In genomic region chr4:167088115-167088514, GRCh38 we compare ENCODE assay signal across 22 cellular contexts.
DNase-seq lines count a peak whose midpoint lies in the region; ATAC-seq lines count a peak whose summit lies in the region.
"Had no signal": no experiment of that assay in that cellular context is flagged by ENCODE, and none has a peak within 500 bp of the region (broad histone marks: within the 10 kb centered on the region; RNA-seq: fewer than 3 reads in every experiment).

No MANE protein-coding gene starts in this region.

- DNase-seq in OCI-M1 (lab: John Stamatoyannopoulos, UW): peak; percentile 70
- DNase-seq in activated CD4-positive, alpha-beta T cell treated with anti-CD3 and anti-CD28 coated beads for 36 hours: no peak
- DNase-seq in T-helper 17 cell: no peak
- DNase-seq in NCI-H2081 treated with DMSO at 0.1 percent for 48 hours (lab: John Stamatoyannopoulos, UW): no peak
- DNase-seq: activated T-cell treated with anti-CD3 and anti-CD28 coated beads, Interleukin-2, amount 50 U/mL, for 72 hours; EL; head of caudate nucleus; HFFc6; lower lobe of right lung; NCI-H2081; NCI-H524; right lobe of liver; SHP77; stimulated activated naive CD4-positive, alpha-beta T cell; thyroid gland had no signal

- POLR2A ChIA-PET in activated CD4-positive, alpha-beta T cell treated with anti-CD3 and anti-CD28 coated beads for 36 hours (lab: Charles Lee): no interaction called here

- H3K27me3 Mint-ChIP-seq in activated CD4-positive, alpha-beta T cell treated with anti-CD3 and anti-CD28 coated beads for 36 hours: no peaks in the 10 kb centered on the region
- H3K27me3 Mint-ChIP-seq in T-helper 17 cell: no peaks in the 10 kb centered on the region

- H3K4me1 Mint-ChIP-seq in activated CD4-positive, alpha-beta T cell treated with anti-CD3 and anti-CD28 coated beads for 36 hours: no peaks in the 10 kb centered on the region
- H3K4me1 Mint-ChIP-seq in T-helper 17 cell: no peaks in the 10 kb centered on the region
- H3K4me1 Mint-ChIP-seq: WTC11 had no signal

- intact Hi-C loops in activated CD4-positive, alpha-beta T cell treated with anti-CD3 and anti-CD28 coated beads for 36 hours (cut with DNase I, micrococcal nuclease): no loop called here

- no peaks in the 10 kb centered on the region for H3K36me3 Mint-ChIP-seq in activated CD4-positive, alpha-beta T cell treated with anti-CD3 and anti-CD28 coated beads for 36 hours (ENCODE audit: low read depth)
- H3K36me3 Mint-ChIP-seq in T-helper 17 cell (ENCODE audit: low read depth): no peaks in the 10 kb centered on the region
- H3K36me3 Mint-ChIP-seq: activated naive CD4-positive, alpha-beta T cell treated with anti-CD3 and anti-CD28 coated beads, Interleukin-2, amount 50 U/mL, for 72 hours; WTC11 had no signal

- peak; percentile 90 for ATAC-seq in GM18868 (IDR thresholded peaks at IDR 0.05; ENCODE audit: unreplicated experiment)
- peak; percentile 62 for ATAC-seq in HG02678 (IDR thresholded peaks at IDR 0.05; ENCODE audit: unreplicated experiment)
- ATAC-seq in HG03280 (IDR thresholded peaks at IDR 0.05; ENCODE audit: unreplicated experiment): peak; percentile 72
- ATAC-seq in activated CD4-positive, alpha-beta T cell treated with anti-CD3 and anti-CD28 coated beads for 36 hours: no peak
- no peak for ATAC-seq in T-helper 17 cell
- ATAC-seq in HG02763 (IDR thresholded peaks at IDR 0.05; ENCODE audit: unreplicated experiment): no peak
- ATAC-seq: activated naive CD4-positive, alpha-beta T cell treated with anti-CD3 and anti-CD28 coated beads, Interleukin-2, amount 50 U/mL, for 72 hours; activated T-cell treated with anti-CD3 and anti-CD28 coated beads, Interleukin-2, amount 50 U/mL, for 72 hours; lower lobe of right lung; right lobe of liver; WTC11 had no signal

- CTCF ChIA-PET in activated CD4-positive, alpha-beta T cell treated with anti-CD3 and anti-CD28 coated beads for 36 hours (lab: Charles Lee): no interaction called here

- H3K9me3 Mint-ChIP-seq in activated CD4-positive, alpha-beta T cell treated with anti-CD3 and anti-CD28 coated beads for 36 hours (ENCODE audit: low read depth): peaks cover 2% of the 10 kb centered on the region
- H3K9me3 Mint-ChIP-seq: T-helper 1 cell treated with Interleukin-12 subunit alpha and Interleukin-12 subunit beta and Interleukin-4 antibody, amounts not matched to agents 30 μg/mL and 1 μg/mL, for 36 hours had no signal

- H3K4me3 Mint-ChIP-seq in activated CD4-positive, alpha-beta T cell treated with anti-CD3 and anti-CD28 coated beads for 36 hours: no peak overlapping the region
- H3K4me3 Mint-ChIP-seq in T-helper 17 cell: no peak overlapping the region
- H3K4me3 Mint-ChIP-seq: activated T-cell treated with anti-CD3 and anti-CD28 coated beads, Interleukin-2, amount 50 U/mL, for 72 hours; HFFc6; T-helper 1 cell treated with Interleukin-12 subunit alpha and Interleukin-12 subunit beta and Interleukin-4 antibody, amounts not matched to agents 30 μg/mL and 1 μg/mL, for 36 hours; WTC11 had no signal

- H3K9me3 ChIP-seq in T-helper 17 cell (ENCODE audit: control insufficient read depth, low read length, poor library complexity, severe bottlenecking): no peaks in the 10 kb centered on the region
- H3K9me3 ChIP-seq: lower lobe of right lung, right lobe of liver, thyroid gland had no signal

- H3K27ac Mint-ChIP-seq in activated CD4-positive, alpha-beta T cell treated with anti-CD3 and anti-CD28 coated beads for 36 hours: no peak overlapping the region
- H3K27ac Mint-ChIP-seq in T-helper 17 cell: no peak overlapping the region
- H3K27ac Mint-ChIP-seq: activated naive CD4-positive, alpha-beta T cell treated with anti-CD3 and anti-CD28 coated beads, Interleukin-2, amount 50 U/mL, for 72 hours; activated T-cell treated with anti-CD3 and anti-CD28 coated beads, Interleukin-2, amount 50 U/mL, for 72 hours; HFFc6; T-helper 1 cell treated with Interleukin-12 subunit alpha and Interleukin-12 subunit beta and Interleukin-4 antibody, amounts not matched to agents 30 μg/mL and 1 μg/mL, for 36 hours; WTC11 had no signal

Comparison
In these comparisons a context has a peak if more than half of its experiments do, and no peak if none do; other contexts are left out.
1. ATAC-seq: peak in GM18868 (single experiment), HG02678 (single experiment) and HG03280 (single experiment); none in activated CD4-positive, alpha-beta T cell treated with anti-CD3 and anti-CD28 coated beads for 36 hours (single experiment), T-helper 17 cell (single experiment) and HG02763 (single experiment).